Comparison of ENCODE assay signal across 14 cellular contexts in genomic region chr17:31919802-31920525, GRCh38. TPM values are rescaled to one million over a fixed set of nuclear protein-coding genes. Genes with fewer than 3 reads are reported as not detected.
DNase-seq lines count a peak whose midpoint lies in the region; TF ChIP-seq lines count a peak whose summit lies in the region.
"Had no signal": no experiment of that assay in that cellular context is flagged by ENCODE, and none has a peak within 500 bp of the region (broad histone marks: within the 10 kb centered on the region; RNA-seq: fewer than 3 reads in every experiment).

No MANE protein-coding gene starts in this region.

- peaks cover 17% of the 10 kb centered on the region for H3K27me3 Mint-ChIP-seq in activated T-helper 1 cell treated with anti-CD3 and anti-CD28 coated beads, Interleukin-12 subunit alpha, Interleukin-12 subunit beta, Interleukin-2, Interleukin-4 antibody, amounts not matched to agents 30 ng/mL and 10 ng/mL and 1 ng/mL, durations not matched to agents 14 hours and 24 hours and 36 hours (ENCODE audit: insufficient read depth)
- H3K27me3 Mint-ChIP-seq in type B pancreatic cell = no peaks in the 10 kb centered on the region

- peak overlapping the region; percentile 9 for H3K4me3 Mint-ChIP-seq in activated T-helper 1 cell treated with anti-CD3 and anti-CD28 coated beads, Interleukin-12 subunit alpha, Interleukin-12 subunit beta, Interleukin-2, Interleukin-4 antibody, amounts not matched to agents 30 ng/mL and 10 ng/mL and 1 ng/mL, durations not matched to agents 14 hours and 24 hours and 36 hours
- H3K4me3 Mint-ChIP-seq in type B pancreatic cell = no peak overlapping the region
- H3K4me3 Mint-ChIP-seq: effector memory CD8-positive, alpha-beta T cell had no signal

- TF ChIP-seq CTCF in fibroblast of the aortic adventitia (IDR thresholded peaks at IDR 0.05; ENCODE audit: insufficient read depth, low read length) = no peak
- no peak for TF ChIP-seq CTCF in type B pancreatic cell (conservative IDR thresholded peaks at IDR 0.05)

- H3K27ac Mint-ChIP-seq in activated T-helper 1 cell treated with anti-CD3 and anti-CD28 coated beads, Interleukin-12 subunit alpha, Interleukin-12 subunit beta, Interleukin-2, Interleukin-4 antibody, amounts not matched to agents 30 ng/mL and 10 ng/mL and 1 ng/mL, durations not matched to agents 14 hours and 24 hours and 36 hours = peak overlapping the region; percentile 83
- H3K27ac Mint-ChIP-seq in type B pancreatic cell = no peak overlapping the region
- H3K27ac Mint-ChIP-seq: effector memory CD8-positive, alpha-beta T cell had no signal

- H3K9me3 Mint-ChIP-seq in activated T-helper 1 cell treated with anti-CD3 and anti-CD28 coated beads, Interleukin-12 subunit alpha, Interleukin-12 subunit beta, Interleukin-2, Interleukin-4 antibody, amounts not matched to agents 30 ng/mL and 10 ng/mL and 1 ng/mL, durations not matched to agents 14 hours and 24 hours and 36 hours = no peaks in the 10 kb centered on the region
- no peaks in the 10 kb centered on the region for H3K9me3 Mint-ChIP-seq in type B pancreatic cell
- H3K9me3 Mint-ChIP-seq: effector memory CD8-positive, alpha-beta T cell had no signal

- intact Hi-C loops in activated T-helper 1 cell treated with anti-CD3 and anti-CD28 coated beads, Interleukin-12 subunit alpha, Interleukin-12 subunit beta, Interleukin-2, Interleukin-4 antibody, amounts not matched to agents 30 ng/mL and 10 ng/mL and 1 ng/mL, durations not matched to agents 14 hours and 24 hours and 36 hours (cut with micrococcal nuclease) = loop anchor here (1.0 to 10.0 kb wide), 2 partner anchors 19 to 605 kb away; partner anchors contain the start of gene UTP6

- H3K36me3 Mint-ChIP-seq in activated T-helper 1 cell treated with anti-CD3 and anti-CD28 coated beads, Interleukin-12 subunit alpha, Interleukin-12 subunit beta, Interleukin-2, Interleukin-4 antibody, amounts not matched to agents 30 ng/mL and 10 ng/mL and 1 ng/mL, durations not matched to agents 14 hours and 24 hours and 36 hours (ENCODE audit: low read depth) = no peaks in the 10 kb centered on the region
- H3K36me3 Mint-ChIP-seq in type B pancreatic cell = no peaks in the 10 kb centered on the region

- no peak overlapping the region for H3K4me3 ChIP-seq in fibroblast of the aortic adventitia (ENCODE audit: low read depth, low read length)
- H3K4me3 ChIP-seq: hepatocyte, lung had no signal

- H3K4me1 Mint-ChIP-seq in activated T-helper 1 cell treated with anti-CD3 and anti-CD28 coated beads, Interleukin-12 subunit alpha, Interleukin-12 subunit beta, Interleukin-2, Interleukin-4 antibody, amounts not matched to agents 30 ng/mL and 10 ng/mL and 1 ng/mL, durations not matched to agents 14 hours and 24 hours and 36 hours (ENCODE audit: low read depth) = peaks cover 19% of the 10 kb centered on the region
- no peaks in the 10 kb centered on the region for H3K4me1 Mint-ChIP-seq in type B pancreatic cell (ENCODE audit: unreplicated experiment)

- DNase-seq in A172 (ENCODE audit: low spot score) = peak; percentile 65
- DNase-seq in ELR (ENCODE audit: low read depth) = peak; percentile 47
- no peak for DNase-seq in activated T-helper 1 cell treated with anti-CD3 and anti-CD28 coated beads, Interleukin-12 subunit alpha, Interleukin-12 subunit beta, Interleukin-2, Interleukin-4 antibody, amounts not matched to agents 30 ng/mL and 10 ng/mL and 1 ng/mL, durations not matched to agents 14 hours and 24 hours and 36 hours (ENCODE audit: low spot score)
- DNase-seq in fibroblast of the aortic adventitia (ENCODE audit: low read depth) = peak; percentile 74
- no peak for DNase-seq in type B pancreatic cell (ENCODE audit: extremely low spot score, unreplicated experiment)
- DNase-seq in NCI-H524 (lab: John Stamatoyannopoulos, UW) = no peak
- DNase-seq in NCI-H2107 (lab: John Stamatoyannopoulos, UW) = no peak
- DNase-seq in retina = no peak
- DNase-seq: activated gamma-delta T cell treated with Interleukin-2 at 50 U/mL for 16 hours; effector memory CD8-positive, alpha-beta T cell; NCI-H345; stimulated activated naive CD4-positive, alpha-beta T cell had no signal

RNA-seq across cellular contexts. Expression of gene SUZ12, which starts 16.8 kb away (rescaled TPM):
- 47.5 and 52.4 TPM in 2 replicates for total RNA-seq in A172 (2014; rRNA removed; shearing (Covaris generic))
- total RNA-seq in activated T-helper 1 cell treated with anti-CD3 and anti-CD28 coated beads, Interleukin-12 subunit alpha, Interleukin-12 subunit beta, Interleukin-2, Interleukin-4 antibody, amounts not matched to agents 30 ng/mL and 10 ng/mL and 1 ng/mL, durations not matched to agents 14 hours and 24 hours and 36 hours = 76.0 and 81.7 TPM in 2 replicates
- total RNA-seq in fibroblast of the aortic adventitia (ENCODE audit: low replicate concordance) (16.2 and 36.2 TPM in 2 replicates), type B pancreatic cell (ENCODE audit: low replicate concordance) (26.5 and 29.8 TPM in 2 replicates)

RNA-seq across cellular contexts. Expression of gene UTP6, which starts 18.5 kb away (rescaled TPM):
- 116 and 122 TPM in 2 replicates for total RNA-seq in A172 (2014; rRNA removed; shearing (Covaris generic))
- 142 and 155 TPM in 2 replicates for total RNA-seq in activated T-helper 1 cell treated with anti-CD3 and anti-CD28 coated beads, Interleukin-12 subunit alpha, Interleukin-12 subunit beta, Interleukin-2, Interleukin-4 antibody, amounts not matched to agents 30 ng/mL and 10 ng/mL and 1 ng/mL, durations not matched to agents 14 hours and 24 hours and 36 hours
- total RNA-seq in fibroblast of the aortic adventitia (ENCODE audit: low replicate concordance) (50.4 and 53.5 TPM in 2 replicates), type B pancreatic cell (ENCODE audit: low replicate concordance) (76.1 and 86.4 TPM in 2 replicates)

Comparison
In these comparisons a context has a peak if more than half of its experiments do, and no peak if none do; other contexts are left out.
1. DNase-seq: peak in A172 (single experiment), ELR (single experiment) and fibroblast of the aortic adventitia (single experiment); none in activated T-helper 1 cell treated with anti-CD3 and anti-CD28 coated beads, Interleukin-12 subunit alpha, Interleukin-12 subunit beta, Interleukin-2, Interleukin-4 antibody, amounts not matched to agents 30 ng/mL and 10 ng/mL and 1 ng/mL, durations not matched to agents 14 hours and 24 hours and 36 hours (single experiment), type B pancreatic cell (single experiment), NCI-H524 (0 of 2), NCI-H2107 (single experiment) and retina (single experiment).